1 cellular context compared by ENCODE assay signal in the genomic region with DNA sequence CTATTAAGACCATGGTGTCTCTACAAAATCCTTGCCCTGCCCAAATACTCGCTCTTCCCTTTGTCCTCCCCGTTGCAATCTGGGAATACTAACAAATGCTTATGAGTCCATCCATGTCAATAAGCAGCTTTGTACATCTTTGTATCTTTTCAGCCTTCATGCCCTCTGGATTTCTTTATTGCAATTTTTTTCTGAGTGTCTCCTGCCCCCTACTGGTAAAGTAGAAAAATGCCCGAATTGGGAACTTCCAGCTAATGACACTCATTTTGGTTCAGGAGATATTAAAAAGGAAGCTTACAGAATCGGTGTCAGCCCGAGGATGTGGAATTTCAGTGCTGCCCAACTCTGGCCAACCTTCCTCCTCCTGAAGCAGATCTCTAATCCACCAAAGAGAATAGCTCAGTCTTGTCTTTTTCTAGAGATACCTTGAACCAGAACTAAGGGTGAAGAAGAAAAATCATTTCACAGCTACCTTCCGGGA.
TF ChIP-seq lines count a peak whose summit lies in the region.

No MANE protein-coding gene starts in this region.

TF ChIP-seq in GM23338, 12 proteins besides CTCF, POLR2A, EP300 and RAD21 (continued from another document):
- TF ChIP-seq, protein P1, sequence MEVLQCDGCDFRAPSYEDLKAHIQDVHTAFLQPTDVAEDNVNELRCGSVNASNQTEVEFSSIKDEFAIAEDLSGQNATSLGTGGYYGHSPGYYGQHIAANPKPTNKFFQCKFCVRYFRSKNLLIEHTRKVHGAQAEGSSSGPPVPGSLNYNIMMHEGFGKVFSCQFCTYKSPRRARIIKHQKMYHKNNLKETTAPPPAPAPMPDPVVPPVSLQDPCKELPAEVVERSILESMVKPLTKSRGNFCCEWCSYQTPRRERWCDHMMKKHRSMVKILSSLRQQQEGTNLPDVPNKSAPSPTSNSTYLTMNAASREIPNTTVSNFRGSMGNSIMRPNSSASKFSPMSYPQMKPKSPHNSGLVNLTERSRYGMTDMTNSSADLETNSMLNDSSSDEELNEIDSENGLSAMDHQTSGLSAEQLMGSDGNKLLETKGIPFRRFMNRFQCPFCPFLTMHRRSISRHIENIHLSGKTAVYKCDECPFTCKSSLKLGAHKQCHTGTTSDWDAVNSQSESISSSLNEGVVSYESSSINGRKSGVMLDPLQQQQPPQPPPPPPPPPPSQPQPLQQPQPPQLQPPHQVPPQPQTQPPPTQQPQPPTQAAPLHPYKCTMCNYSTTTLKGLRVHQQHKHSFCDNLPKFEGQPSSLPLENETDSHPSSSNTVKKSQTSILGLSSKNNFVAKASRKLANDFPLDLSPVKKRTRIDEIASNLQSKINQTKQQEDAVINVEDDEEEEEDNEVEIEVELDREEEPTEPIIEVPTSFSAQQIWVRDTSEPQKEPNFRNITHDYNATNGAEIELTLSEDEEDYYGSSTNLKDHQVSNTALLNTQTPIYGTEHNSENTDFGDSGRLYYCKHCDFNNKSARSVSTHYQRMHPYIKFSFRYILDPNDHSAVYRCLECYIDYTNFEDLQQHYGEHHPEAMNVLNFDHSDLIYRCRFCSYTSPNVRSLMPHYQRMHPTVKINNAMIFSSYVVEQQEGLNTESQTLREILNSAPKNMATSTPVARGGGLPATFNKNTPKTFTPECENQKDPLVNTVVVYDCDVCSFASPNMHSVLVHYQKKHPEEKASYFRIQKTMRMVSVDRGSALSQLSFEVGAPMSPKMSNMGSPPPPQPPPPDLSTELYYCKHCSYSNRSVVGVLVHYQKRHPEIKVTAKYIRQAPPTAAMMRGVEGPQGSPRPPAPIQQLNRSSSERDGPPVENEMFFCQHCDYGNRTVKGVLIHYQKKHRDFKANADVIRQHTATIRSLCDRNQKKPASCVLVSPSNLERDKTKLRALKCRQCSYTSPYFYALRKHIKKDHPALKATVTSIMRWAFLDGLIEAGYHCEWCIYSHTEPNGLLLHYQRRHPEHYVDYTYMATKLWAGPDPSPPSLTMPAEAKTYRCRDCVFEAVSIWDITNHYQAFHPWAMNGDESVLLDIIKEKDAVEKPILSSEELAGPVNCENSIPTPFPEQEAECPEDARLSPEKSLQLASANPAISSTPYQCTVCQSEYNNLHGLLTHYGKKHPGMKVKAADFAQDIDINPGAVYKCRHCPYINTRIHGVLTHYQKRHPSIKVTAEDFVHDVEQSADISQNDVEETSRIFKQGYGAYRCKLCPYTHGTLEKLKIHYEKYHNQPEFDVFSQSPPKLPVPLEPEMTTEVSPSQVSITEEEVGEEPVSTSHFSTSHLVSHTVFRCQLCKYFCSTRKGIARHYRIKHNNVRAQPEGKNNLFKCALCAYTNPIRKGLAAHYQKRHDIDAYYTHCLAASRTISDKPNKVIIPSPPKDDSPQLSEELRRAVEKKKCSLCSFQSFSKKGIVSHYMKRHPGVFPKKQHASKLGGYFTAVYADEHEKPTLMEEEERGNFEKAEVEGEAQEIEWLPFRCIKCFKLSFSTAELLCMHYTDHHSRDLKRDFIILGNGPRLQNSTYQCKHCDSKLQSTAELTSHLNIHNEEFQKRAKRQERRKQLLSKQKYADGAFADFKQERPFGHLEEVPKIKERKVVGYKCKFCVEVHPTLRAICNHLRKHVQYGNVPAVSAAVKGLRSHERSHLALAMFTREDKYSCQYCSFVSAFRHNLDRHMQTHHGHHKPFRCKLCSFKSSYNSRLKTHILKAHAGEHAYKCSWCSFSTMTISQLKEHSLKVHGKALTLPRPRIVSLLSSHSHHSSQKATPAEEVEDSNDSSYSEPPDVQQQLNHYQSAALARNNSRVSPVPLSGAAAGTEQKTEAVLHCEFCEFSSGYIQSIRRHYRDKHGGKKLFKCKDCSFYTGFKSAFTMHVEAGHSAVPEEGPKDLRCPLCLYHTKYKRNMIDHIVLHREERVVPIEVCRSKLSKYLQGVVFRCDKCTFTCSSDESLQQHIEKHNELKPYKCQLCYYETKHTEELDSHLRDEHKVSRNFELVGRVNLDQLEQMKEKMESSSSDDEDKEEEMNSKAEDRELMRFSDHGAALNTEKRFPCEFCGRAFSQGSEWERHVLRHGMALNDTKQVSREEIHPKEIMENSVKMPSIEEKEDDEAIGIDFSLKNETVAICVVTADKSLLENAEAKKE (CRISPR knock-in tag; IDR thresholded peaks at IDR 0.05), result no peak
- TF ChIP-seq ZNF114 (CRISPR knock-in tag; IDR thresholded peaks at IDR 0.05) (no peak), EZH2phosphoT487 (IDR thresholded peaks at IDR 0.05; ENCODE audit: unreplicated experiment) (no peak), POLR2AphosphoS5 (IDR thresholded peaks at IDR 0.05; ENCODE audit: low read depth) (no peak), NANOG (IDR thresholded peaks at IDR 0.05; ENCODE audit: borderline replicate concordance) (no peak), ZNF331 (CRISPR knock-in tag; IDR thresholded peaks at IDR 0.05; ENCODE audit: low read depth) (no peak), JUNB (IDR thresholded peaks at IDR 0.05; ENCODE audit: unreplicated experiment) (no peak), STAT1 (IDR thresholded peaks at IDR 0.05; ENCODE audit: unreplicated experiment) (no peak), REST (IDR thresholded peaks at IDR 0.05; ENCODE audit: unreplicated experiment) (no peak)
